10 cellular contexts compared by ENCODE assay signal in genomic region chr1:109821221-109821669, GRCh38. TPM values are rescaled to one million over a fixed set of nuclear protein-coding genes. Genes with fewer than 3 reads are reported as not detected.
DNase-seq lines count a peak whose midpoint lies in the region; ATAC-seq and TF ChIP-seq lines count a peak whose summit lies in the region.
"Had no signal": no experiment of that assay in that cellular context is flagged by ENCODE, and none has a peak within 500 bp of the region (broad histone marks: within the 10 kb centered on the region; RNA-seq: fewer than 3 reads in every experiment).

No MANE protein-coding gene starts in this region.

- peaks cover 10% of the 10 kb centered on the region for H3K4me1 Mint-ChIP-seq in activated naive CD4-positive, alpha-beta T cell treated with anti-CD3 and anti-CD28 coated beads for 36 hours (ENCODE audit: low read depth)
- H3K4me1 Mint-ChIP-seq in activated CD8-positive, alpha-beta T cell treated with anti-CD3 and anti-CD28 coated beads for 36 hours (ENCODE audit: low read depth), result peaks cover 35% of the 10 kb centered on the region

- H3K27me3 Mint-ChIP-seq in activated naive CD4-positive, alpha-beta T cell treated with anti-CD3 and anti-CD28 coated beads for 36 hours (ENCODE audit: low read depth), result no peaks in the 10 kb centered on the region
- H3K27me3 Mint-ChIP-seq in activated CD8-positive, alpha-beta T cell treated with anti-CD3 and anti-CD28 coated beads for 36 hours, result no peaks in the 10 kb centered on the region
- H3K27me3 Mint-ChIP-seq: activated B cell treated with CpG ODN at 0.5 μM for 24 hours had no signal

- 32% methylated on average over 7 of the region's 8 CpGs for WGBS in suprapubic skin

- H3K9me3 Mint-ChIP-seq in activated naive CD4-positive, alpha-beta T cell treated with anti-CD3 and anti-CD28 coated beads for 36 hours, result no peaks in the 10 kb centered on the region
- H3K9me3 Mint-ChIP-seq in activated CD8-positive, alpha-beta T cell treated with anti-CD3 and anti-CD28 coated beads for 36 hours, result no peaks in the 10 kb centered on the region
- H3K9me3 Mint-ChIP-seq: activated B cell treated with CpG ODN at 0.5 μM for 24 hours had no signal

- peak; percentile 80 for ATAC-seq in activated CD8-positive, alpha-beta T cell treated with anti-CD3 and anti-CD28 coated beads for 36 hours
- ATAC-seq in left ventricle myocardium superior, result peak; percentile 10
- ATAC-seq in HG02973 (IDR thresholded peaks at IDR 0.05; ENCODE audit: unreplicated experiment), result no peak
- ATAC-seq in HG02678 (IDR thresholded peaks at IDR 0.05; ENCODE audit: unreplicated experiment), result no peak

- no peaks in the 10 kb centered on the region for H3K36me3 ChIP-seq in suprapubic skin
- H3K36me3 ChIP-seq: ovary had no signal

- no peaks in the 10 kb centered on the region for H3K9me3 ChIP-seq in suprapubic skin
- H3K9me3 ChIP-seq: ovary had no signal

- H3K27me3 ChIP-seq in suprapubic skin, result no peaks in the 10 kb centered on the region
- H3K27me3 ChIP-seq: ovary had no signal

- POLR2A ChIA-PET in activated CD8-positive, alpha-beta T cell treated with anti-CD3 and anti-CD28 coated beads for 36 hours (lab: Charles Lee), result no interaction called here

- no peaks in the 10 kb centered on the region for H3K36me3 Mint-ChIP-seq in activated naive CD4-positive, alpha-beta T cell treated with anti-CD3 and anti-CD28 coated beads for 36 hours (ENCODE audit: low read depth)
- no peaks in the 10 kb centered on the region for H3K36me3 Mint-ChIP-seq in activated CD8-positive, alpha-beta T cell treated with anti-CD3 and anti-CD28 coated beads for 36 hours (ENCODE audit: low read depth)

- no peak for TF ChIP-seq POLR2A in suprapubic skin (IDR thresholded peaks at IDR 0.05)

- peak overlapping the region; percentile 78 for H3K27ac ChIP-seq in suprapubic skin
- H3K27ac ChIP-seq: ovary had no signal

- DNase-seq in activated naive CD4-positive, alpha-beta T cell treated with Interleukin-2 at 50 U/mL for 16 hours, result peak; percentile 22
- no peak for DNase-seq in activated naive CD4-positive, alpha-beta T cell treated with anti-CD3 and anti-CD28 coated beads for 36 hours
- DNase-seq in activated CD8-positive, alpha-beta T cell treated with anti-CD3 and anti-CD28 coated beads for 36 hours, result peak; percentile 79
- DNase-seq in left ventricle myocardium superior (no peak), suprapubic skin (ENCODE audit: low spot score in 2 of 2) (peak; percentile 84 to 92), NCI-H446 (lab: John Stamatoyannopoulos, UW) (no peak)
- DNase-seq: activated B cell treated with CpG ODN at 0.5 μM for 24 hours had no signal

- CTCF ChIA-PET in activated naive CD4-positive, alpha-beta T cell treated with anti-CD3 and anti-CD28 coated beads for 36 hours (lab: Charles Lee), result interaction anchor here (1.2 kb wide), 1 partner anchor 16 kb away, joined by 4 read pairs; no protein-coding TSS in a partner anchor
- CTCF ChIA-PET in activated CD8-positive, alpha-beta T cell treated with anti-CD3 and anti-CD28 coated beads for 36 hours (lab: Charles Lee), result no interaction called here

- no peak for TF ChIP-seq CTCF in activated CD8-positive, alpha-beta T cell treated with anti-CD3 and anti-CD28 coated beads for 36 hours (IDR thresholded peaks at IDR 0.05)
- no peak for TF ChIP-seq CTCF in suprapubic skin (IDR thresholded peaks at IDR 0.05)

- no peak for TF ChIP-seq EP300 in suprapubic skin (IDR thresholded peaks at IDR 0.05)

- intact Hi-C loops in activated naive CD4-positive, alpha-beta T cell treated with anti-CD3 and anti-CD28 coated beads for 36 hours (cut with micrococcal nuclease), result no loop called here
- intact Hi-C loops in activated CD8-positive, alpha-beta T cell treated with anti-CD3 and anti-CD28 coated beads for 36 hours (cut with micrococcal nuclease), result no loop called here
- intact Hi-C loops in left ventricle myocardium superior (cut with micrococcal nuclease), result no loop called here

- H3K4me1 ChIP-seq in suprapubic skin, result peaks cover 45% of the 10 kb centered on the region

- no peak overlapping the region for H3K4me3 Mint-ChIP-seq in activated naive CD4-positive, alpha-beta T cell treated with anti-CD3 and anti-CD28 coated beads for 36 hours
- H3K4me3 Mint-ChIP-seq in activated CD8-positive, alpha-beta T cell treated with anti-CD3 and anti-CD28 coated beads for 36 hours, result no peak overlapping the region
- H3K4me3 Mint-ChIP-seq: activated B cell treated with CpG ODN at 0.5 μM for 24 hours had no signal

- no peak overlapping the region for H3K27ac Mint-ChIP-seq in activated naive CD4-positive, alpha-beta T cell treated with anti-CD3 and anti-CD28 coated beads for 36 hours
- H3K27ac Mint-ChIP-seq in activated CD8-positive, alpha-beta T cell treated with anti-CD3 and anti-CD28 coated beads for 36 hours, result peak overlapping the region; percentile 36
- H3K27ac Mint-ChIP-seq: activated B cell treated with CpG ODN at 0.5 μM for 24 hours had no signal

- H3K4me3 ChIP-seq in suprapubic skin, result no peak overlapping the region
- H3K4me3 ChIP-seq: ovary had no signal

RNA-seq across cellular contexts. Expression of gene EPS8L3, which starts 57.5 kb away (rescaled TPM):
- total RNA-seq in activated naive CD4-positive, alpha-beta T cell treated with anti-CD3 and anti-CD28 coated beads for 36 hours, result not detected
- not detected for total RNA-seq in activated CD8-positive, alpha-beta T cell treated with anti-CD3 and anti-CD28 coated beads for 36 hours
- total RNA-seq in left ventricle myocardium superior (not detected), suprapubic skin (not detected)
- total RNA-seq: activated B cell treated with CpG ODN at 0.5 μM for 24 hours had no signal

Comparison
In these comparisons a context has a peak if more than half of its experiments do, and no peak if none do; other contexts are left out.
1. DNase-seq: peak in activated naive CD4-positive, alpha-beta T cell treated with Interleukin-2 at 50 U/mL for 16 hours (single experiment), activated CD8-positive, alpha-beta T cell treated with anti-CD3 and anti-CD28 coated beads for 36 hours (single experiment) and suprapubic skin (2 of 2); none in activated naive CD4-positive, alpha-beta T cell treated with anti-CD3 and anti-CD28 coated beads for 36 hours (single experiment), left ventricle myocardium superior (single experiment) and NCI-H446 (0 of 2).
2. ATAC-seq: peak in activated CD8-positive, alpha-beta T cell treated with anti-CD3 and anti-CD28 coated beads for 36 hours (single experiment) and left ventricle myocardium superior (single experiment); none in HG02973 (single experiment) and HG02678 (single experiment).